ENCODE assay signal across 18 cellular contexts in the genomic region with DNA sequence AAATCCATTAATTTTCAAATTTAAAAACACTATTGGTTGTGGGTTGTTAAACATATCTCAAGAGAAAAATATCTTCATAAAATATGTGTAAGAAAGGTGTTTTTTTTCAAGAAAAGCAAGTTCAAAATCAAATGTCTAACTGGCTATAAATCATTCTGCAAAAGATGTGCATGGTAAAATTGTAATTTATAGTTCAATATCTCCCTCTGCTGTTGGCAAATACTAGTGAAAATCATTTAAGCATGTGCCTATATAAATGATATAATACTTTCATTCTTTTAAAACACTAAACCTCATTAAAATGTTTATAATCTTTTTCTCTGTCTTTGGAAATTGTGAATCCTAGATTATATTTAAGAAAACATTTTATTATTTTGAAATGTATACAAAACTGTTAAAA. TPM values are rescaled to one million over a fixed set of nuclear protein-coding genes. Genes with fewer than 3 reads are reported as not detected.
DNase-seq lines count a peak whose midpoint lies in the region; ATAC-seq, FAIRE-seq and TF ChIP-seq lines count a peak whose summit lies in the region.
"Had no signal": no experiment of that assay in that cellular context is flagged by ENCODE, and none has a peak within 500 bp of the region (broad histone marks: within the 10 kb centered on the region; RNA-seq: fewer than 3 reads in every experiment).

No MANE protein-coding gene starts in this region.

- DNase-seq in A549 (ENCODE audit: low read depth in 1 of 2, low spot score in 1 of 2) (peak in 1 of 2 experiments; percentile 18), ELR (ENCODE audit: low read depth) (peak; percentile 29), NCI-H69 (lab: John Stamatoyannopoulos, UW) (peak; percentile 29), chondrocyte (ENCODE audit: low spot score) (no peak), glomerular visceral epithelial cell (ENCODE audit: extremely low spot score) (no peak), Calu3 (no peak)
- no peak for DNase-seq in CD8-positive, alpha-beta T cell
- DNase-seq: activated CD4-positive, alpha-beta T cell treated with anti-CD3 and anti-CD28 coated beads for 1 hour; activated naive CD8-positive, alpha-beta T cell treated with anti-CD3 and anti-CD28 coated beads, Interleukin-2, amount 10 ng/mL, durations not matched to agents 7 days and 5 days; activated T-cell treated with anti-CD3 and anti-CD28 coated beads for 4 hours; naive thymus-derived CD8-positive, alpha-beta T cell; right cardiac atrium; stimulated activated CD4-positive, alpha-beta T cell treated with anti-CD3 and anti-CD28 coated beads, Interleukin-4, amount 100 ng/mL, for 24 hours; T-cell had no signal

- H3K4me1 ChIP-seq in A549, result no peaks in the 10 kb centered on the region
- H3K4me1 ChIP-seq in CD8-positive, alpha-beta T cell (ENCODE audit: insufficient read depth, low read length), result no peaks in the 10 kb centered on the region

- no peak for TF ChIP-seq POLR2A in A549 (IDR thresholded peaks at IDR 0.05; ENCODE audit: low read length)

- TF ChIP-seq CTCF in A549 (IDR thresholded peaks at IDR 0.05) (peak; percentile 40; the same call in 2 of the 3 replicates), chondrocyte (IDR thresholded peaks at IDR 0.05) (peak; percentile 80), Calu3 (IDR thresholded peaks at IDR 0.05; ENCODE audit: unreplicated experiment) (no peak)
- TF ChIP-seq CTCF in CD8-positive, alpha-beta T cell (IDR thresholded peaks at IDR 0.05), result no peak

- H3K4me3 ChIP-seq in A549, result no peak overlapping the region
- H3K4me3 ChIP-seq in CD8-positive, alpha-beta T cell (ENCODE audit: low read depth, low read length), result no peak overlapping the region

- H3K4me2 ChIP-seq in A549, result no peak overlapping the region

- ATAC-seq in A549 (no peak), HG03442 (IDR thresholded peaks at IDR 0.05; ENCODE audit: unreplicated experiment) (no peak)
- no peak for ATAC-seq in CD8-positive, alpha-beta T cell
- ATAC-seq: naive thymus-derived CD8-positive, alpha-beta T cell; right cardiac atrium; stimulated activated memory B cell treated with anti-CD40 and anti-IgM and Interleukin-4, amounts not matched to agents 10 μg/mL and 1 μg/mL and 100 μg/mL, for 72 hours; T-cell had no signal

- intact Hi-C loops in CD8-positive, alpha-beta T cell (cut with DNase I, micrococcal nuclease), result no loop called here
- intact Hi-C loops in Calu3 (cut with micrococcal nuclease; ENCODE audit: unreplicated experiment), result no loop called here

- H3K36me3 Mint-ChIP-seq in chondrocyte (ENCODE audit: low read depth) (no peaks in the 10 kb centered on the region), Calu3 (ENCODE audit: insufficient read depth, unreplicated experiment) (no peaks in the 10 kb centered on the region)
- H3K36me3 Mint-ChIP-seq in CD8-positive, alpha-beta T cell, result no peaks in the 10 kb centered on the region
- H3K36me3 Mint-ChIP-seq: activated naive CD8-positive, alpha-beta T cell treated with anti-CD3 and anti-CD28 coated beads, Interleukin-2, amount 10 ng/mL, durations not matched to agents 7 days and 5 days; naive thymus-derived CD8-positive, alpha-beta T cell; stimulated activated memory B cell treated with anti-CD40 and anti-IgM and Interleukin-4, amounts not matched to agents 10 μg/mL and 1 μg/mL and 100 μg/mL, for 72 hours; T-cell had no signal

- H3K4me3 Mint-ChIP-seq in chondrocyte (ENCODE audit: unreplicated experiment) (no peak overlapping the region), Calu3 (ENCODE audit: low read depth, unreplicated experiment) (no peak overlapping the region)
- H3K4me3 Mint-ChIP-seq in CD8-positive, alpha-beta T cell, result no peak overlapping the region
- H3K4me3 Mint-ChIP-seq: activated naive CD8-positive, alpha-beta T cell treated with anti-CD3 and anti-CD28 coated beads, Interleukin-2, amount 10 ng/mL, durations not matched to agents 7 days and 5 days; central memory CD8-positive, alpha-beta T cell; naive thymus-derived CD8-positive, alpha-beta T cell; stimulated activated memory B cell treated with anti-CD40 and anti-IgM and Interleukin-4, amounts not matched to agents 10 μg/mL and 1 μg/mL and 100 μg/mL, for 72 hours; T-cell had no signal

- FAIRE-seq in A549 (lab: Jason Lieb, UNC), result no peak
- FAIRE-seq: urothelium cell line had no signal

- H3K27ac Mint-ChIP-seq in chondrocyte (ENCODE audit: unreplicated experiment) (no peak overlapping the region), Calu3 (ENCODE audit: unreplicated experiment) (no peak overlapping the region)
- H3K27ac Mint-ChIP-seq in CD8-positive, alpha-beta T cell, result no peak overlapping the region
- H3K27ac Mint-ChIP-seq: activated naive CD8-positive, alpha-beta T cell treated with anti-CD3 and anti-CD28 coated beads, Interleukin-2, amount 10 ng/mL, durations not matched to agents 7 days and 5 days; naive thymus-derived CD8-positive, alpha-beta T cell; stimulated activated memory B cell treated with anti-CD40 and anti-IgM and Interleukin-4, amounts not matched to agents 10 μg/mL and 1 μg/mL and 100 μg/mL, for 72 hours; T-cell had no signal

- CTCF ChIA-PET in A549 (lab: Yijun Ruan, JAX) (interaction anchor here (2.7 kb wide), 1 partner anchor 920 kb away, joined by 12 read pairs; no protein-coding TSS in a partner anchor), Calu3 (lab: Charles Lee) (no interaction called here)
- CTCF ChIA-PET in CD8-positive, alpha-beta T cell (lab: Charles Lee), result no interaction called here

- POLR2A ChIA-PET in A549 (lab: Yijun Ruan, JAX), result no interaction called here
- POLR2A ChIA-PET in CD8-positive, alpha-beta T cell (lab: Charles Lee), result no interaction called here

- H3K9me3 ChIP-seq in A549, result no peaks in the 10 kb centered on the region
- H3K9me3 ChIP-seq in CD8-positive, alpha-beta T cell (ENCODE audit: low read length), result no peaks in the 10 kb centered on the region

- TF ChIP-seq RAD21 in A549 (conservative IDR thresholded peaks at IDR 0.05 in 1 of 2, IDR thresholded peaks at IDR 0.05 in 1 of 2), result peak; percentile 57 to 71

- no peaks in the 10 kb centered on the region for H3K27me3 ChIP-seq in CD8-positive, alpha-beta T cell (ENCODE audit: insufficient read depth, low read length)

- TF ChIP-seq EP300 in A549 (IDR thresholded peaks at IDR 0.05), result no peak

- H3K4me1 Mint-ChIP-seq in chondrocyte (ENCODE audit: low read depth) (no peaks in the 10 kb centered on the region), Calu3 (ENCODE audit: low read depth, unreplicated experiment) (no peaks in the 10 kb centered on the region)
- H3K4me1 Mint-ChIP-seq in CD8-positive, alpha-beta T cell (ENCODE audit: low read depth), result no peaks in the 10 kb centered on the region
- H3K4me1 Mint-ChIP-seq: activated naive CD8-positive, alpha-beta T cell treated with anti-CD3 and anti-CD28 coated beads, Interleukin-2, amount 10 ng/mL, durations not matched to agents 7 days and 5 days; central memory CD8-positive, alpha-beta T cell; naive thymus-derived CD8-positive, alpha-beta T cell; stimulated activated memory B cell treated with anti-CD40 and anti-IgM and Interleukin-4, amounts not matched to agents 10 μg/mL and 1 μg/mL and 100 μg/mL, for 72 hours; T-cell had no signal

- no peaks in the 10 kb centered on the region for H3K9me3 Mint-ChIP-seq in chondrocyte (ENCODE audit: low read depth)
- H3K9me3 Mint-ChIP-seq in CD8-positive, alpha-beta T cell, result no peaks in the 10 kb centered on the region
- H3K9me3 Mint-ChIP-seq in Calu3 (ENCODE audit: low read depth, unreplicated experiment), result no peaks in the 10 kb centered on the region
- H3K9me3 Mint-ChIP-seq: activated naive CD8-positive, alpha-beta T cell treated with anti-CD3 and anti-CD28 coated beads, Interleukin-2, amount 10 ng/mL, durations not matched to agents 7 days and 5 days; central memory CD8-positive, alpha-beta T cell; naive thymus-derived CD8-positive, alpha-beta T cell had no signal

- H3K36me3 ChIP-seq in CD8-positive, alpha-beta T cell (ENCODE audit: insufficient read depth, low read length), result no peaks in the 10 kb centered on the region

- H3K27me3 Mint-ChIP-seq in chondrocyte (ENCODE audit: low read depth) (peaks cover 4% of the 10 kb centered on the region), Calu3 (ENCODE audit: unreplicated experiment) (no peaks in the 10 kb centered on the region)
- no peaks in the 10 kb centered on the region for H3K27me3 Mint-ChIP-seq in CD8-positive, alpha-beta T cell (ENCODE audit: low read depth)
- H3K27me3 Mint-ChIP-seq: activated naive CD8-positive, alpha-beta T cell treated with anti-CD3 and anti-CD28 coated beads, Interleukin-2, amount 10 ng/mL, durations not matched to agents 7 days and 5 days; central memory CD8-positive, alpha-beta T cell; stimulated activated memory B cell treated with anti-CD40 and anti-IgM and Interleukin-4, amounts not matched to agents 10 μg/mL and 1 μg/mL and 100 μg/mL, for 72 hours; T-cell had no signal

- BruUV-seq in Calu3 (replicated peaks; lab: Mats Ljungman, UMichigan), result no TSS peak

- H3K27ac ChIP-seq in A549, result no peak overlapping the region
- no peak overlapping the region for H3K27ac ChIP-seq in CD8-positive, alpha-beta T cell (ENCODE audit: low read depth, low read length)

TF ChIP-seq in A549, 52 proteins besides CTCF, POLR2A, EP300 and RAD21:
- TF ChIP-seq JUNB (IDR thresholded peaks at IDR 0.05) (no peak), SMC3 (IDR thresholded peaks at IDR 0.05) (peak; percentile 69)
TF ChIP-seq in A549: peak in this region for 1.

RNA-seq across cellular contexts. Expression of a gene that starts 17.2 kb away (rescaled TPM):
- polyA plus RNA-seq in A549 (2011; rRNA removed) (18.2 and 21.4 TPM in 2 replicates), A549 (2017; fragmentation: RNase III; extraction: RNeasy Plus Mini Kit Qiagen cat#74134 plus additional on column Dnase treatment) (0.39 to 0.91 TPM (median 0.66 TPM) in 3 replicates)
- 0.86 and 0.89 TPM in 2 replicates for polyA plus RNA-seq in A549 (2012; cell fraction: cytosol; rRNA removed)
- polyA plus RNA-seq in A549 (2012; cell fraction: nucleus; rRNA removed), result 0.70 and 0.85 TPM in 2 replicates
- polyA minus RNA-seq in A549 (2011; rRNA and poly(A)+ RNA removed), result 5.7 and 8.7 TPM in 2 replicates
- total RNA-seq in chondrocyte (0.10 to 3.1 TPM in 2 of 3 replicates, not detected in the other), Calu3 (2022) (not detected in 2 replicates)
- not detected for total RNA-seq in CD8-positive, alpha-beta T cell
- total RNA-seq: activated naive CD8-positive, alpha-beta T cell treated with anti-CD3 and anti-CD28 coated beads, Interleukin-2, amount 10 ng/mL, durations not matched to agents 7 days and 5 days; naive thymus-derived CD8-positive, alpha-beta T cell; T-cell had no signal
- polyA plus RNA-seq: naive thymus-derived CD8-positive, alpha-beta T cell had no signal

Comparison
In these comparisons a context has a peak if more than half of its experiments do, and no peak if none do; other contexts are left out.
1. DNase-seq: peak in ELR (single experiment) and NCI-H69 (single experiment); none in chondrocyte (single experiment), CD8-positive, alpha-beta T cell (0 of 7), glomerular visceral epithelial cell (single experiment) and Calu3 (single experiment).
2. CTCF ChIP-seq: peak in A549 (single experiment) and chondrocyte (single experiment); none in CD8-positive, alpha-beta T cell (single experiment) and Calu3 (single experiment).